In genomic region chr20:34703573-34704176, GRCh38 we compare ENCODE assay signal across 8 cellular contexts. TPM values are rescaled to one million over a fixed set of nuclear protein-coding genes. Genes with fewer than 3 reads are reported as not detected.
DNase-seq lines count a peak whose midpoint lies in the region; ATAC-seq and TF ChIP-seq lines count a peak whose summit lies in the region.

No MANE protein-coding gene starts in this region.

- H3K27me3 Mint-ChIP-seq in natural killer cell treated with Interleukin-12 subunit alpha and Interleukin-12 subunit beta and Interleukin-15 and Interleukin-18, amount 100 ng/mL, for 72 hours, result peaks cover 0 to 7% of the 10 kb centered on the region in 2 donors

- H3K4me2 ChIP-seq in BLaER1, result peak overlapping the region; percentile 82

- H4K20me1 ChIP-seq in BLaER1, result no peaks in the 10 kb centered on the region

- WGBS in esophagus, 2 donors, result 0 to 1% methylated on average over 30 to 34 of the region's 36 CpGs

- H3K27me3 ChIP-seq in BLaER1 (no peaks in the 10 kb centered on the region), WERI-Rb-1 (ENCODE audit: insufficient read depth, low read depth, severe bottlenecking) (no peaks in the 10 kb centered on the region), esophagus (ENCODE audit: control insufficient read depth in 1 of 2, insufficient read depth in 2 of 2, low read length in 2 of 2) (no peaks in the 10 kb centered on the region)

- H3K27ac ChIP-seq in BLaER1, result peak overlapping the region; percentile 96
- peak overlapping the region; percentile 95 for H3K27ac ChIP-seq in WERI-Rb-1
- H3K27ac ChIP-seq in esophagus (ENCODE audit: low read depth in 2 of 2, low read length in 1 of 2), result peak overlapping the region; percentile 99

- peak overlapping the region; percentile 94 for H3K9ac ChIP-seq in BLaER1

- no peaks in the 10 kb centered on the region for H3K9me3 ChIP-seq in BLaER1
- H3K9me3 ChIP-seq in WERI-Rb-1 (ENCODE audit: severe bottlenecking), result no peaks in the 10 kb centered on the region
- H3K9me3 ChIP-seq in esophagus (ENCODE audit: control insufficient read depth in 2 of 2, insufficient read depth in 1 of 2, low read depth in 1 of 2, low read length in 1 of 2), result no peaks in the 10 kb centered on the region

- H3K4me1 ChIP-seq in BLaER1, result peaks cover 54% of the 10 kb centered on the region
- peaks cover 0 to 3% of the 10 kb centered on the region in 2 donors for H3K4me1 ChIP-seq in esophagus (ENCODE audit: control insufficient read depth in 2 of 2, insufficient read depth in 2 of 2, low read length in 1 of 2)

- peaks cover 28 to 32% of the 10 kb centered on the region in 2 donors for H3K4me1 Mint-ChIP-seq in natural killer cell treated with Interleukin-12 subunit alpha and Interleukin-12 subunit beta and Interleukin-15 and Interleukin-18, amount 100 ng/mL, for 72 hours (ENCODE audit: low read depth in 2 of 2)

- H3K36me3 Mint-ChIP-seq in natural killer cell treated with Interleukin-12 subunit alpha and Interleukin-12 subunit beta and Interleukin-15 and Interleukin-18, amount 100 ng/mL, for 72 hours, result no peaks in the 10 kb centered on the region

- H3K4me3 Mint-ChIP-seq in natural killer cell treated with Interleukin-12 subunit alpha and Interleukin-12 subunit beta and Interleukin-15 and Interleukin-18, amount 100 ng/mL, for 72 hours, result peak overlapping the region; percentile 97

- peak overlapping the region; percentile 72 to 95 for H3K27ac Mint-ChIP-seq in natural killer cell treated with Interleukin-12 subunit alpha and Interleukin-12 subunit beta and Interleukin-15 and Interleukin-18, amount 100 ng/mL, for 72 hours

- no peaks in the 10 kb centered on the region for H3K9me3 Mint-ChIP-seq in natural killer cell treated with Interleukin-12 subunit alpha and Interleukin-12 subunit beta and Interleukin-15 and Interleukin-18, amount 100 ng/mL, for 72 hours

- peak overlapping the region; percentile 92 for H3K4me3 ChIP-seq in BLaER1
- H3K4me3 ChIP-seq in WERI-Rb-1 (ENCODE audit: low read depth, low read length), result peak overlapping the region; percentile 91
- peak overlapping the region; percentile 83 for H3K4me3 ChIP-seq in esophagus (ENCODE audit: low read depth in 1 of 2, low read length in 2 of 2)

- no peaks in the 10 kb centered on the region for H3K36me3 ChIP-seq in BLaER1
- H3K36me3 ChIP-seq in WERI-Rb-1, result no peaks in the 10 kb centered on the region
- H3K36me3 ChIP-seq in esophagus (ENCODE audit: control insufficient read depth in 2 of 2, insufficient read depth in 2 of 2, low read length in 1 of 2), result peaks cover 0 to 3% of the 10 kb centered on the region in 2 donors

- DNase-seq in WERI-Rb-1, result no peak
- DNase-seq in natural killer cell treated with Interleukin-12 subunit alpha and Interleukin-12 subunit beta and Interleukin-15 and Interleukin-18, amount 100 ng/mL, for 72 hours (ENCODE audit: low spot score), result no peak

- no peak for TF ChIP-seq CTCF in WERI-Rb-1 (IDR thresholded peaks at IDR 0.05; ENCODE audit: low read depth, low read length)

- ATAC-seq in HG02588 (IDR thresholded peaks at IDR 0.05; ENCODE audit: unreplicated experiment) (peak; percentile 3), GM21619 (IDR thresholded peaks at IDR 0.05; ENCODE audit: unreplicated experiment) (no peak), GM18867 (IDR thresholded peaks at IDR 0.05; ENCODE audit: unreplicated experiment) (no peak), GM19455 (IDR thresholded peaks at IDR 0.05; ENCODE audit: unreplicated experiment) (no peak)
- no peak for ATAC-seq in natural killer cell treated with Interleukin-12 subunit alpha and Interleukin-12 subunit beta and Interleukin-15 and Interleukin-18, amount 100 ng/mL, for 72 hours

RNA-seq across cellular contexts. Expression of gene TP53INP2, which starts 0.5 kb away (rescaled TPM):
- polyA plus RNA-seq in esophagus, result 10 to 100 TPM; 39.5 to 57.1 TPM
- total RNA-seq in natural killer cell treated with Interleukin-12 subunit alpha and Interleukin-12 subunit beta and Interleukin-15 and Interleukin-18, amount 100 ng/mL, for 72 hours, result 1 to 10 TPM; 3.0 to 4.3 TPM

RNA-seq across cellular contexts. Expression of gene PIGU, which starts 26.8 kb away (rescaled TPM):
- polyA plus RNA-seq in esophagus, result 10 to 100 TPM; 14.2 to 22.5 TPM
- 10 to 100 TPM; 20.1 to 20.6 TPM for total RNA-seq in natural killer cell treated with Interleukin-12 subunit alpha and Interleukin-12 subunit beta and Interleukin-15 and Interleukin-18, amount 100 ng/mL, for 72 hours
